8 cellular contexts compared by ENCODE assay signal in the genomic region with DNA sequence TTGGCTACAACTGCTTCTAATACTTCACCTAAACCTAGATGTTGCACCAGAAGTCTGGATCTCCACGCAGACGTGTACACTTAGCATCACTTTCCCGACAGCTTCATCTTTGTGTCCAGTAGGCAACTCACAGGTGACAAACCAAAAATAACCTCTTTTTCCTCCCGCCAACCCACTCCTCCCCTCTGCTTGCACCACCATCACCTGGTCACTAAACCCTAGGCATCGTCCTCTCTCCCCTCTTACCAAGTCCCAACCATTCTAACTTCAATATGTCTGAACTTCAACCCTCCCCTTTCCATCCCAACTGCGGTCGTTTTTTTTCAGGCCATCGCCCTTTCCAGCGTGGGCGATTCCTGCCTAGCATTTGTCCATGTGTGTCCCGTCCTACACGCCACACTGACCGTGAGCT. TPM values are rescaled to one million over a fixed set of nuclear protein-coding genes. Genes with fewer than 3 reads are reported as not detected.
DNase-seq lines count a peak whose midpoint lies in the region; ATAC-seq, FAIRE-seq and TF ChIP-seq lines count a peak whose summit lies in the region.

No MANE protein-coding gene starts in this region.

- H3K9me3 ChIP-seq in A549 (peaks cover 5% of the 10 kb centered on the region; the same call in 1 of the 3 replicates), HUES6 (ENCODE audit: control insufficient read depth, insufficient read depth, low read depth, low read length) (peaks cover 6% of the 10 kb centered on the region; the same call in 1 of the 2 replicates), breast epithelium (no peaks in the 10 kb centered on the region), mucosa of rectum (ENCODE audit: control insufficient read depth in 2 of 2, low read length in 2 of 2) (no peaks in the 10 kb centered on the region)

- no peaks in the 10 kb centered on the region for H3K36me3 ChIP-seq in HUES6 (ENCODE audit: control insufficient read depth, insufficient read depth, low read length)
- no peaks in the 10 kb centered on the region for H3K36me3 ChIP-seq in breast epithelium
- no peaks in the 10 kb centered on the region for H3K36me3 ChIP-seq in mucosa of rectum (ENCODE audit: control insufficient read depth in 2 of 2, insufficient read depth in 2 of 2, low read length in 2 of 2)

- CTCF ChIA-PET in A549 (lab: Yijun Ruan, JAX): interaction anchor here (1.1 kb wide), 1 partner anchor 64 kb away, joined by 3 read pairs; no protein-coding TSS in a partner anchor

- peak overlapping the region; percentile 56; the same call in 2 of the 3 replicates for H3K4me3 ChIP-seq in A549
- peak overlapping the region; percentile 90 for H3K4me3 ChIP-seq in HUES6 (ENCODE audit: low read depth, low read length)
- peak overlapping the region; percentile 75 to 83 (median 82) for H3K4me3 ChIP-seq in breast epithelium
- H3K4me3 ChIP-seq in mucosa of rectum (ENCODE audit: low read length in 2 of 2): peak overlapping the region; percentile 97 to 98

- H3K27me3 ChIP-seq in HUES6 (ENCODE audit: control insufficient read depth, insufficient read depth, low read length) (peaks cover 4% of the 10 kb centered on the region; the same call in 1 of the 2 replicates), breast epithelium (no peaks in the 10 kb centered on the region), mucosa of rectum (ENCODE audit: control insufficient read depth in 2 of 2, insufficient read depth in 2 of 2, low read length in 2 of 2) (no peaks in the 10 kb centered on the region)

- TF ChIP-seq EP300 in A549 (IDR thresholded peaks at IDR 0.05): no peak

- no peak for FAIRE-seq in A549 (lab: Jason Lieb, UNC)

- peaks cover 23% of the 10 kb centered on the region for H3K4me1 ChIP-seq in A549
- peaks cover 7% of the 10 kb centered on the region; the same call in 1 of the 2 replicates for H3K4me1 ChIP-seq in HUES6 (ENCODE audit: control insufficient read depth, insufficient read depth, low read length)
- no peaks in the 10 kb centered on the region for H3K4me1 ChIP-seq in breast epithelium
- peaks cover 12 to 17% of the 10 kb centered on the region in 2 donors for H3K4me1 ChIP-seq in mucosa of rectum (ENCODE audit: control insufficient read depth in 2 of 2, insufficient read depth in 2 of 2, low read length in 2 of 2)

- H3K27ac ChIP-seq in A549: peak overlapping the region; percentile 94 to 96
- no peak overlapping the region for H3K27ac ChIP-seq in HUES6 (ENCODE audit: low read depth, low read length)
- peak overlapping the region; percentile 99 for H3K27ac ChIP-seq in breast epithelium
- peak overlapping the region; percentile 99 for H3K27ac ChIP-seq in mucosa of rectum (ENCODE audit: low read depth in 2 of 2, low read length in 2 of 2)

- intact Hi-C loops in breast epithelium (cut with DNase I; ENCODE audit: low total_unique reads): no loop called here

- ATAC-seq in A549 (no peak; a peak in 2 of 6 replicates), GM21737 (IDR thresholded peaks at IDR 0.05; ENCODE audit: unreplicated experiment) (no peak), GM19397 (IDR thresholded peaks at IDR 0.05; ENCODE audit: unreplicated experiment) (no peak), GM21423 (IDR thresholded peaks at IDR 0.05; ENCODE audit: unreplicated experiment) (no peak)

- WGBS in A549 (ENCODE audit: missing lambda C conversion rate): 83% methylated on average over 13 of the region's 13 CpGs

- no peak for TF ChIP-seq CTCF in A549 (IDR thresholded peaks at IDR 0.05)
- no peak for TF ChIP-seq CTCF in breast epithelium (IDR thresholded peaks at IDR 0.05)

- TF ChIP-seq POLR2A in A549 (IDR thresholded peaks at IDR 0.05; ENCODE audit: low read length): no peak
- no peak for TF ChIP-seq POLR2A in breast epithelium (IDR thresholded peaks at IDR 0.05)

- POLR2A ChIA-PET in A549 (lab: Yijun Ruan, JAX): interaction anchor here (0.7 to 2.5 kb wide), 2 partner anchors 59 to 122 kb away, joined by 3 to 14 read pairs; a partner anchor contains a TSS

- DNase-seq in A549 (ENCODE audit: low read depth in 1 of 2, low spot score in 1 of 2) (no peak), breast epithelium (ENCODE audit: low spot score in 2 of 2) (no peak), NCI-H1694 treated with DMSO at 0.1 percent for 48 hours (lab: John Stamatoyannopoulos, UW) (no peak)

- H3K4me2 ChIP-seq in A549: peak overlapping the region; percentile 74

- TF ChIP-seq RAD21 in A549 (conservative IDR thresholded peaks at IDR 0.05 in 1 of 2, IDR thresholded peaks at IDR 0.05 in 1 of 2): no peak

- no peak overlapping the region for H3K9ac ChIP-seq in HUES6 (ENCODE audit: low read length)
- peak overlapping the region; percentile 96 to 98 for H3K9ac ChIP-seq in mucosa of rectum (ENCODE audit: low read depth in 1 of 2, low read length in 2 of 2)

TF ChIP-seq in A549, 52 proteins besides CTCF, POLR2A, EP300 and RAD21:
- no peak for TF ChIP-seq ZFP36 (IDR thresholded peaks at IDR 0.05; ENCODE audit: borderline replicate concordance, partially characterized antibody)
- no peak for TF ChIP-seq POLR2AphosphoS2 (conservative IDR thresholded peaks at IDR 0.05; ENCODE audit: low read length)
- TF ChIP-seq KDM5A (IDR thresholded peaks at IDR 0.05): no peak
- TF ChIP-seq, protein P1, sequence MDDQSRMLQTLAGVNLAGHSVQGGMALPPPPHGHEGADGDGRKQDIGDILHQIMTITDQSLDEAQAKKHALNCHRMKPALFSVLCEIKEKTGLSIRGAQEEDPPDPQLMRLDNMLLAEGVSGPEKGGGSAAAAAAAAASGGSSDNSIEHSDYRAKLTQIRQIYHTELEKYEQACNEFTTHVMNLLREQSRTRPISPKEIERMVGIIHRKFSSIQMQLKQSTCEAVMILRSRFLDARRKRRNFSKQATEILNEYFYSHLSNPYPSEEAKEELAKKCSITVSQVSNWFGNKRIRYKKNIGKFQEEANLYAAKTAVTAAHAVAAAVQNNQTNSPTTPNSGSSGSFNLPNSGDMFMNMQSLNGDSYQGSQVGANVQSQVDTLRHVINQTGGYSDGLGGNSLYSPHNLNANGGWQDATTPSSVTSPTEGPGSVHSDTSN (IDR thresholded peaks at IDR 0.05): no peak
- 0 out of 2 replicates have a peak, but pooled peaks have one; percentile 22 for TF ChIP-seq FOSB (CRISPR knock-in tag; IDR thresholded peaks at IDR 0.05)
- TF ChIP-seq CEBPB (IDR thresholded peaks at IDR 0.05): no peak
- no peak for TF ChIP-seq RFX5 (IDR thresholded peaks at IDR 0.05)
- peak; percentile 96; the same call in 1 of the 2 replicates for TF ChIP-seq HOXB13 (CRISPR knock-in tag; IDR thresholded peaks at IDR 0.05; ENCODE audit: low read depth)
- TF ChIP-seq HEYL (CRISPR knock-in tag; IDR thresholded peaks at IDR 0.05): peak; percentile 79; the same call in 1 of the 2 replicates
- peak; percentile 43; the same call in 1 of the 2 replicates for TF ChIP-seq NPAS2 (CRISPR knock-in tag; IDR thresholded peaks at IDR 0.05; ENCODE audit: borderline replicate concordance)
- peak; percentile 85; the same call in 1 of the 2 replicates for TF ChIP-seq ZSCAN20 (CRISPR knock-in tag; IDR thresholded peaks at IDR 0.05)
- TF ChIP-seq EHF (CRISPR knock-in tag; IDR thresholded peaks at IDR 0.05): no peak

RNA-seq across cellular contexts. Expression of a gene that starts 0.4 kb away (rescaled TPM):
- polyA plus RNA-seq in A549 (2011; rRNA removed) (175 and 246 TPM in 2 replicates), A549 (2017; fragmentation: RNase III; extraction: RNeasy Plus Mini Kit Qiagen cat#74134 plus additional on column Dnase treatment) (108 to 109 TPM (median 108 TPM) in 3 replicates)
- 60.1 and 66.2 TPM in 2 replicates for polyA plus RNA-seq in A549 (2012; cell fraction: cytosol; rRNA removed)
- polyA plus RNA-seq in A549 (2012; cell fraction: nucleus; rRNA removed): 14.5 and 21.6 TPM in 2 replicates
- 58.5 and 73.4 TPM in 2 replicates for polyA minus RNA-seq in A549 (2011; rRNA and poly(A)+ RNA removed)
- 100 to 1,000 TPM in 1 of 3 donors, 10 to 100 TPM in 2; 77.7 to 202 (median 97.3) TPM for total RNA-seq in breast epithelium
